In the genomic region with DNA sequence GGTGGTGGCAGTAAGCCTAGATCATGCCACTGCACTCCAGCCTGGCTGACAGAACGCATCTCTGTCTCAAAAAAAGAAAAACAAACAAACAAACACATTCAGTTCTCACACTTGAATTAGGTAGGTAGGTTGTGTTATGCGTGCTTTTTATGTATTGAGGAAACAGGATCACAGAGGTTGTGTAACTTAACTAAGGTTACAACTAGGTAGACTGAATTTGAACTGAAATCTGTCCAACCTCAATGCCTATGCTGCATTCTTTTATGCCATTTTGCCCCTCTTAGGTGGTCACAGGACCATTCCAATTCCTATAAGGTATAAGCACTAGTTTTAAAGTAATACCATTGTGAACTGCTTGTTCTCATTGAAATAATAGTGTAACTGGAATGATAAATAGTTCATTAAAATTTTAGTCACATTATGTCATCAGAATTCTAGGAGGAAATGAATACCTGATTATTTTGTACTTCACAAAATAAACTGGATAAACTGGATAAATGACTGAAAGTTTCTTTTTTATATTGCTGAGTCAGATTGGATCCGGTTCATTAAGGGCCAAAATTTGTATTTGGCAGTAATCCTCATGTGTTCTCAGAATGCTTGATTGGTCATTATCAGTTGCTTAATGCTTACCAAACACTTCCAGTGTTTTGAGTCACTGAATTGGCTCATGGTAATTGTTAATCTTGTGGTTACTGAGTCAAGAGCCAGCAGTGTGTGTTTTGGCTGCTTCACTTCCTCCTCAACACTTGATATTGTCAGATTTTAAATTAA, we compare ENCODE assay signal across 8 cellular contexts. TPM values are rescaled to one million over a fixed set of nuclear protein-coding genes. Genes with fewer than 3 reads are reported as not detected.
DNase-seq lines count a peak whose midpoint lies in the region; ATAC-seq and TF ChIP-seq lines count a peak whose summit lies in the region.

No MANE protein-coding gene starts in this region.

- ATAC-seq in sciatic nerve: peak; percentile 96

- no peaks in the 10 kb centered on the region for H3K4me1 ChIP-seq in BE2C

- H3K27me3 Mint-ChIP-seq in activated CD4-positive, alpha-beta memory T cell treated with anti-CD3 and anti-CD28 coated beads, Interleukin-2, amount 10 ng/mL, durations not matched to agents 7 days and 5 days: no peaks in the 10 kb centered on the region

- CTCF ChIA-PET in activated CD4-positive, alpha-beta memory T cell treated with anti-CD3 and anti-CD28 coated beads, Interleukin-2, amount 10 ng/mL, durations not matched to agents 7 days and 5 days (lab: Charles Lee): no interaction called here

- H3K36me3 ChIP-seq in BE2C: peaks cover 9% of the 10 kb centered on the region

- no peaks in the 10 kb centered on the region for H3K9me3 ChIP-seq in BE2C

- no peak overlapping the region for H3K4me3 Mint-ChIP-seq in activated CD4-positive, alpha-beta memory T cell treated with anti-CD3 and anti-CD28 coated beads, Interleukin-2, amount 10 ng/mL, durations not matched to agents 7 days and 5 days

- peak overlapping the region; percentile 52 for H3K27ac Mint-ChIP-seq in activated CD4-positive, alpha-beta memory T cell treated with anti-CD3 and anti-CD28 coated beads, Interleukin-2, amount 10 ng/mL, durations not matched to agents 7 days and 5 days

- H3K4me1 Mint-ChIP-seq in activated CD4-positive, alpha-beta memory T cell treated with anti-CD3 and anti-CD28 coated beads, Interleukin-2, amount 10 ng/mL, durations not matched to agents 7 days and 5 days: peaks cover 26% of the 10 kb centered on the region

- intact Hi-C loops in sciatic nerve (cut with DNase I): no loop called here

- POLR2A ChIA-PET in activated CD4-positive, alpha-beta memory T cell treated with anti-CD3 and anti-CD28 coated beads, Interleukin-2, amount 10 ng/mL, durations not matched to agents 7 days and 5 days (lab: Charles Lee): no interaction called here

- peaks cover 15% of the 10 kb centered on the region for H3K36me3 Mint-ChIP-seq in activated CD4-positive, alpha-beta memory T cell treated with anti-CD3 and anti-CD28 coated beads, Interleukin-2, amount 10 ng/mL, durations not matched to agents 7 days and 5 days (ENCODE audit: low read depth)

- peak overlapping the region; percentile 6; the same call in 1 of the 2 replicates for H3K4me3 ChIP-seq in LNCaP clone FGC (ENCODE audit: low read depth, low read length)
- H3K4me3 ChIP-seq in BE2C (ENCODE audit: low read depth, low read length): no peak overlapping the region

- peak; percentile 90 for DNase-seq in COLO829 (ENCODE audit: low spot score)
- DNase-seq in GM20000 (ENCODE audit: low spot score): peak; percentile 54
- peak; percentile 90 for DNase-seq in LNCaP clone FGC (ENCODE audit: low read depth)
- DNase-seq in activated CD4-positive, alpha-beta memory T cell treated with anti-CD3 and anti-CD28 coated beads, Interleukin-2, amount 10 ng/mL, durations not matched to agents 7 days and 5 days: no peak
- peak; percentile 43 for DNase-seq in globus pallidus (ENCODE audit: low spot score)
- no peak for DNase-seq in sciatic nerve (ENCODE audit: low spot score)
- DNase-seq in BE2C: no peak
- DNase-seq in stimulated activated CD4-positive, alpha-beta T cell treated with anti-CD3 and anti-CD28 coated beads, Interleukin-12 subunit alpha, Interleukin-12 subunit beta, amount 100 ng/mL, for 4 hours: no peak

- TF ChIP-seq CTCF in GM20000 (IDR thresholded peaks at IDR 0.05; ENCODE audit: extremely low read depth, missing control alignments) (no peak), LNCaP clone FGC (IDR thresholded peaks at IDR 0.05; ENCODE audit: control insufficient read depth, extremely low read depth, insufficient read depth) (no peak), BE2C (IDR thresholded peaks at IDR 0.05; ENCODE audit: low read depth, low read length) (no peak)

- H3K9me3 Mint-ChIP-seq in activated CD4-positive, alpha-beta memory T cell treated with anti-CD3 and anti-CD28 coated beads, Interleukin-2, amount 10 ng/mL, durations not matched to agents 7 days and 5 days: no peaks in the 10 kb centered on the region

- H3K27me3 ChIP-seq in BE2C: no peaks in the 10 kb centered on the region

RNA-seq across cellular contexts. Expression of a gene that starts 7.1 kb away (rescaled TPM):
- 10 to 100 TPM; 35.6 to 39.1 TPM for total RNA-seq in activated CD4-positive, alpha-beta memory T cell treated with anti-CD3 and anti-CD28 coated beads, Interleukin-2, amount 10 ng/mL, durations not matched to agents 7 days and 5 days
- 56.6 TPM for total RNA-seq in sciatic nerve
- polyA plus RNA-seq in BE2C (2012; ENCODE audit: insufficient read depth, insufficient read length, low read depth): 40.0 TPM

RNA-seq across cellular contexts. Expression of a gene that starts 59.5 kb away (rescaled TPM):
- 10 to 100 TPM; 44.1 to 46.9 TPM for total RNA-seq in activated CD4-positive, alpha-beta memory T cell treated with anti-CD3 and anti-CD28 coated beads, Interleukin-2, amount 10 ng/mL, durations not matched to agents 7 days and 5 days
- 54.9 TPM for total RNA-seq in sciatic nerve
- 21.9 TPM for polyA plus RNA-seq in BE2C (2012; ENCODE audit: insufficient read depth, insufficient read length, low read depth)

Comparison
In these comparisons a context has a peak if more than half of its experiments do, and no peak if none do; other contexts are left out.
1. DNase-seq: peak in COLO829 (single experiment), GM20000 (single experiment), LNCaP clone FGC (single experiment) and globus pallidus (single experiment); none in activated CD4-positive, alpha-beta memory T cell treated with anti-CD3 and anti-CD28 coated beads, Interleukin-2, amount 10 ng/mL, durations not matched to agents 7 days and 5 days (single experiment), sciatic nerve (single experiment), BE2C (single experiment) and stimulated activated CD4-positive, alpha-beta T cell treated with anti-CD3 and anti-CD28 coated beads, Interleukin-12 subunit alpha, Interleukin-12 subunit beta, amount 100 ng/mL, for 4 hours (single experiment).